ENCODE assay signal across 9 cellular contexts in the genomic region with DNA sequence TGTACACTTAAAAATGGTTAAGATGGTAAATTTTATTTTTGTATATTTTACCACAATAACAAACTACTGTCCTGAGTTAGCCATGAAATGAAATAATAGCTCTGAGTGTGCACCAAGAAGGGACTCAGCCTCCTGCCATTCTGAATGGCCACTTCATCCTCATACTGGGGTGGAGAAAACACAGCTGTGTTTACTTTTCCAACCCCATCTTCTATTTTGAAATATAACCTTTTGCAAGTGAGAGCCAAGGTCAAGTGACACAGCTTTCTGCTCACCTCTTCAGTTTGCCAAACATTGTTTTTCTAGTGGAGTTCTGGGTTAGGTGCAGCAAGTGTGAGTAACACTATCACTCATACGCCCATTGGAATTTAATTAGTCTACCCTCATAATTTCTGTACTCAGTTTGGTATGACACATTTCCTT.
DNase-seq lines count a peak whose midpoint lies in the region; ATAC-seq and TF ChIP-seq lines count a peak whose summit lies in the region.
"Had no signal": no experiment of that assay in that cellular context is flagged by ENCODE, and none has a peak within 500 bp of the region (broad histone marks: within the 10 kb centered on the region; RNA-seq: fewer than 3 reads in every experiment).

No MANE protein-coding gene starts in this region.

- ATAC-seq in GM18858 (IDR thresholded peaks at IDR 0.05; ENCODE audit: unreplicated experiment): no peak

- H3K27me3 ChIP-seq in BJ (ENCODE audit: control insufficient read depth, insufficient read depth, low read length): no peaks in the 10 kb centered on the region
- H3K27me3 ChIP-seq in PC-9 (ENCODE audit: insufficient read depth, low read depth): no peaks in the 10 kb centered on the region

- H3K36me3 ChIP-seq in BJ (ENCODE audit: control insufficient read depth, insufficient read depth, low read length) (no peaks in the 10 kb centered on the region), PC-9 (ENCODE audit: low read depth) (0 out of 2 replicates have a peak, but pooled peaks cover 4% of the 10 kb centered on the region)

- CTCF ChIA-PET in BJ (lab: Yijun Ruan, JAX): no interaction called here
- CTCF ChIA-PET in PC-9 (lab: Charles Lee): interaction anchor here (0.6 kb wide), 1 partner anchor 9 kb away, joined by 3 read pairs; no protein-coding TSS in a partner anchor

- H3K9me2 ChIP-seq in PC-9 (ENCODE audit: insufficient read depth): no peaks in the 10 kb centered on the region

- H3K4me3 ChIP-seq in BJ (ENCODE audit: low read depth, low read length): no peak overlapping the region
- no peak overlapping the region for H3K4me3 ChIP-seq in PC-9

- H2AFZ ChIP-seq in PC-9: no peak overlapping the region

- no peaks in the 10 kb centered on the region for H3K79me2 ChIP-seq in PC-9 (ENCODE audit: low read depth)

- peaks cover 21% of the 10 kb centered on the region for H3K9me3 ChIP-seq in PC-9 (ENCODE audit: insufficient read depth, low read depth)

- no peaks in the 10 kb centered on the region for H4K20me1 ChIP-seq in PC-9 (ENCODE audit: insufficient read depth)

- peak overlapping the region; percentile 26 for H3K4me2 ChIP-seq in PC-9

- BruUV-seq in PC-9 (replicated peaks; lab: Mats Ljungman, UMichigan): no TSS peak

- intact Hi-C loops in PC-9 (cut with micrococcal nuclease; ENCODE audit: unreplicated experiment): loop anchor here (2.0 kb wide), 1 partner anchor 50 kb away; no protein-coding TSS in a partner anchor

- H3K27ac ChIP-seq in PC-9: peak overlapping the region; percentile 43

- TF ChIP-seq CTCF in BJ (IDR thresholded peaks at IDR 0.05; ENCODE audit: insufficient read depth, low read depth, low read length) (no peak), PC-9 (conservative IDR thresholded peaks at IDR 0.05) (no peak)

- POLR2A ChIA-PET in BJ (lab: Charles Lee) (no interaction called here), PC-9 (lab: Charles Lee; ENCODE audit: unreplicated experiment) (interaction anchor here (0.7 to 1.1 kb wide), 2 partner anchors 50 to 103 kb away, joined by 4 to 5 read pairs; no protein-coding TSS in a partner anchor)

- peaks cover 17% of the 10 kb centered on the region for H3F3A ChIP-seq in PC-9 (ENCODE audit: insufficient read depth, low read depth)

- H3K4me1 ChIP-seq in PC-9 (replicated peaks; ENCODE audit: insufficient read depth): peaks cover 37% of the 10 kb centered on the region

- DNase-seq in BJ (ENCODE audit: low read depth) (peak; percentile 11), HT1080 (ENCODE audit: low read depth) (peak; percentile 93), PC-9 (peak; percentile 35 to 93), iris pigment epithelial cell (ENCODE audit: low read depth) (peak; percentile 77), DMS114 treated with DMSO at 0.1 percent for 48 hours (lab: John Stamatoyannopoulos, UW; ENCODE audit: unreplicated experiment) (no peak), germinal center (ENCODE audit: low spot score) (no peak), NCI-H1436 treated with DMSO at 0.1 percent for 48 hours (lab: John Stamatoyannopoulos, UW) (no peak)
- DNase-seq: activated gamma-delta T cell treated with Interleukin-2 at 50 U/mL for 16 hours had no signal

Comparison
In these comparisons a context has a peak if more than half of its experiments do, and no peak if none do; other contexts are left out.
1. DNase-seq: peak in BJ (single experiment), HT1080 (single experiment), PC-9 (2 of 2) and iris pigment epithelial cell (single experiment); none in DMS114 treated with DMSO at 0.1 percent for 48 hours (single experiment), germinal center (single experiment) and NCI-H1436 treated with DMSO at 0.1 percent for 48 hours (single experiment).